ENCODE assay signal across 30 cellular contexts in the genomic region with DNA sequence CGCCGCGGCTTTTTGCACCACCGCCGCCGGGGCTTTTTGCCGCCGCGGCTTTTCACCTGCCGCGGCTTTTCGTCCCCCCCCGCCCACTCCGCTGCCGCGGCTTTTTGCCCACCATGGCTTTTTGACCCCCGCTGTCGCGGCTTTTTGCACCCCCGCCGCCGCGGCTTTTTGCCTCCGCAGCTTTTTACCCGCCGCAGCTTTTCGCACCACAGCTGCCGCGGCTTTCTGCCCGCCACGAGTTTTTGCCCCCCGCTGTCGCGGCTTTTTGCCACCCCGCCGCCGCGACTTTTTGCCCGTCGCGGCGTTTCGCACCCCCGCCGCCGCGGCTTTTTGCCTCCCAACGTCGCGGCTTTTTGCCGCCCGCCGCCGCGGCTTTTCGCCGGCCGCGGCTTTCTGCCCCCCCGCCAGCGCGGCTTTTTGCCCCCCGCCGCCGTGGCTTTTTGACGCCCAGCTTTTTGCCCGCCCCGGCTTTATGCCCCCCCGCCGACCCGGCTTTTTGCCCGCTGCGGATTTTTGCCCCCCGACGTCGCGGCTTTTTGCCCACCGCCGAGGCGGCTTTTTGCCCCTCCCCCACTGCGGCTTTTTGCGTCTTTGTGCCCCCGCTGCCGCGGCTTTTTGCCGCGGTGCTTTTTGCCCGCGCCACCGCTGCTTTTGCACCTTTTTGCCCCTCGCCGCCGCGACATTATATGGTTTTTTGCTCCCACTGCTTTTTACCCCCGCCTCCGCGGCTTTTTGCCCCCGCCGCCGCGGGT.
DNase-seq lines count a peak whose midpoint lies in the region; ATAC-seq and TF ChIP-seq lines count a peak whose summit lies in the region.
"Had no signal": no experiment of that assay in that cellular context is flagged by ENCODE, and none has a peak within 500 bp of the region (broad histone marks: within the 10 kb centered on the region; RNA-seq: fewer than 3 reads in every experiment).

No MANE protein-coding gene starts in this region.

- H3K9me3 ChIP-seq in BE2C = no peaks in the 10 kb centered on the region
- H3K9me3 ChIP-seq in osteoblast (ENCODE audit: low read depth, low read length) = no peaks in the 10 kb centered on the region
- no peaks in the 10 kb centered on the region for H3K9me3 ChIP-seq in adrenal gland (replicated peaks in 1 of 3)
- H3K9me3 ChIP-seq: A549 had no signal

- no peaks in the 10 kb centered on the region for H3K4me1 Mint-ChIP-seq in stimulated activated memory B cell treated with anti-CD40 and anti-IgM and Interleukin-4, amounts not matched to agents 10 μg/mL and 1 μg/mL and 100 μg/mL, for 72 hours
- H3K4me1 Mint-ChIP-seq: CD4-positive, alpha-beta memory T cell; H9 had no signal

- WGBS in adrenal gland, 4 donors = 54 to 67% (median 58%) methylated on average over 90 to 101 of the region's 101 CpGs

- no peak overlapping the region for H3K4me3 Mint-ChIP-seq in stimulated activated memory B cell treated with anti-CD40 and anti-IgM and Interleukin-4, amounts not matched to agents 10 μg/mL and 1 μg/mL and 100 μg/mL, for 72 hours
- H3K4me3 Mint-ChIP-seq: CD4-positive, alpha-beta memory T cell; H9 had no signal

- H3K4me3 ChIP-seq in BE2C (ENCODE audit: low read depth, low read length) (no peak overlapping the region), osteoblast (ENCODE audit: insufficient read depth, low read length) (no peak overlapping the region), adrenal gland (no peak overlapping the region)
- H3K4me3 ChIP-seq: A549, GM23248, SK-N-MC had no signal

- H3K27me3 ChIP-seq in BE2C = no peaks in the 10 kb centered on the region
- H3K27me3 ChIP-seq in osteoblast (ENCODE audit: insufficient read depth, low read length) = no peaks in the 10 kb centered on the region
- no peaks in the 10 kb centered on the region for H3K27me3 ChIP-seq in adrenal gland

- H3K36me3 Mint-ChIP-seq in stimulated activated memory B cell treated with anti-CD40 and anti-IgM and Interleukin-4, amounts not matched to agents 10 μg/mL and 1 μg/mL and 100 μg/mL, for 72 hours = no peaks in the 10 kb centered on the region

- no peak overlapping the region for H2AFZ ChIP-seq in osteoblast (ENCODE audit: low read length)
- H2AFZ ChIP-seq: GM23248 had no signal

- H3K36me3 ChIP-seq in BE2C (no peaks in the 10 kb centered on the region), osteoblast (ENCODE audit: insufficient read depth, low read length) (no peaks in the 10 kb centered on the region), adrenal gland (replicated peaks in 1 of 2) (no peaks in the 10 kb centered on the region)

- intact Hi-C loops in adrenal gland (cut with DNase I) = no loop called here

- no peak overlapping the region for H3K4me2 ChIP-seq in osteoblast (ENCODE audit: insufficient read depth, low read length)
- H3K4me2 ChIP-seq: A549 had no signal

- no peak for ATAC-seq in stimulated activated memory B cell treated with anti-CD40 and anti-IgM and Interleukin-4, amounts not matched to agents 10 μg/mL and 1 μg/mL and 100 μg/mL, for 72 hours
- ATAC-seq: A549 had no signal

- no peak for TF ChIP-seq CTCF in BE2C (IDR thresholded peaks at IDR 0.05; ENCODE audit: low read depth, low read length)
- no peak for TF ChIP-seq CTCF in GM10266 (IDR thresholded peaks at IDR 0.05; ENCODE audit: control insufficient read depth, insufficient read depth, low read depth, missing control alignments)
- no peak for TF ChIP-seq CTCF in osteoblast (IDR thresholded peaks at IDR 0.05; ENCODE audit: extremely low read depth, low read depth, low read length)
- no peak for TF ChIP-seq CTCF in adrenal gland (IDR thresholded peaks at IDR 0.05)

- TF ChIP-seq POLR2A in adrenal gland (IDR thresholded peaks at IDR 0.05) = no peak

- no peaks in the 10 kb centered on the region for H3K79me2 ChIP-seq in osteoblast (ENCODE audit: insufficient read depth, low read length)

- H3K27me3 Mint-ChIP-seq in stimulated activated memory B cell treated with anti-CD40 and anti-IgM and Interleukin-4, amounts not matched to agents 10 μg/mL and 1 μg/mL and 100 μg/mL, for 72 hours = no peaks in the 10 kb centered on the region
- H3K27me3 Mint-ChIP-seq: CD4-positive, alpha-beta memory T cell had no signal

- DNase-seq in BE2C (peak; percentile 5), GM10266 (ENCODE audit: extremely low spot score) (peak; percentile 0), ecto neural progenitor cell (ENCODE audit: low spot score) (peak; percentile 18), osteoblast (ENCODE audit: insufficient read length, low spot score, missing footprints) (peak; percentile 31), adrenal gland (no peak), NOMO-1 (lab: John Stamatoyannopoulos, UW; ENCODE audit: unreplicated experiment in 2 of 2) (no peak), NCI-H748 (lab: John Stamatoyannopoulos, UW; ENCODE audit: unreplicated experiment) (no peak)
- DNase-seq: AML-193; C1 segment of cervical spinal cord; CD4-positive, alpha-beta memory T cell; COR-L47; DMS79; EL; GDM1; GM23248; H9; KBM-7; MV-4-11; NCI-H1105; NCI-H146; NCI-H1930; NCI-H2107; NCI-H446; NCI-H524 treated with DMSO at 0.1 percent for 48 hours; NCI-H82; SHP77 treated with DMSO at 0.1 percent for 48 hours had no signal

- H3K27ac ChIP-seq in osteoblast (ENCODE audit: low read depth, low read length) (no peak overlapping the region), adrenal gland (no peak overlapping the region)
- H3K27ac ChIP-seq: A549, GM23248, RWPE1, SK-N-MC had no signal

- no peak overlapping the region for H3K27ac Mint-ChIP-seq in stimulated activated memory B cell treated with anti-CD40 and anti-IgM and Interleukin-4, amounts not matched to agents 10 μg/mL and 1 μg/mL and 100 μg/mL, for 72 hours
- H3K27ac Mint-ChIP-seq: CD4-positive, alpha-beta memory T cell; H9 had no signal

- H3K9me3 Mint-ChIP-seq in stimulated activated memory B cell treated with anti-CD40 and anti-IgM and Interleukin-4, amounts not matched to agents 10 μg/mL and 1 μg/mL and 100 μg/mL, for 72 hours = peaks cover 8% of the 10 kb centered on the region

- H4K20me1 ChIP-seq in osteoblast (ENCODE audit: insufficient read depth, low read length) = no peaks in the 10 kb centered on the region

- H3K4me1 ChIP-seq in BE2C = no peaks in the 10 kb centered on the region
- no peaks in the 10 kb centered on the region for H3K4me1 ChIP-seq in osteoblast (ENCODE audit: insufficient read depth, low read length)
- no peaks in the 10 kb centered on the region for H3K4me1 ChIP-seq in adrenal gland (replicated peaks in 1 of 2)
- H3K4me1 ChIP-seq: A549 had no signal

Comparison
In these comparisons a context has a peak if more than half of its experiments do, and no peak if none do; other contexts are left out.
1. DNase-seq: peak in BE2C (single experiment), GM10266 (single experiment), ecto neural progenitor cell (single experiment) and osteoblast (single experiment); none in adrenal gland (0 of 7), NOMO-1 (0 of 2) and NCI-H748 (single experiment).